18 cellular contexts compared by ENCODE assay signal in the genomic region with DNA sequence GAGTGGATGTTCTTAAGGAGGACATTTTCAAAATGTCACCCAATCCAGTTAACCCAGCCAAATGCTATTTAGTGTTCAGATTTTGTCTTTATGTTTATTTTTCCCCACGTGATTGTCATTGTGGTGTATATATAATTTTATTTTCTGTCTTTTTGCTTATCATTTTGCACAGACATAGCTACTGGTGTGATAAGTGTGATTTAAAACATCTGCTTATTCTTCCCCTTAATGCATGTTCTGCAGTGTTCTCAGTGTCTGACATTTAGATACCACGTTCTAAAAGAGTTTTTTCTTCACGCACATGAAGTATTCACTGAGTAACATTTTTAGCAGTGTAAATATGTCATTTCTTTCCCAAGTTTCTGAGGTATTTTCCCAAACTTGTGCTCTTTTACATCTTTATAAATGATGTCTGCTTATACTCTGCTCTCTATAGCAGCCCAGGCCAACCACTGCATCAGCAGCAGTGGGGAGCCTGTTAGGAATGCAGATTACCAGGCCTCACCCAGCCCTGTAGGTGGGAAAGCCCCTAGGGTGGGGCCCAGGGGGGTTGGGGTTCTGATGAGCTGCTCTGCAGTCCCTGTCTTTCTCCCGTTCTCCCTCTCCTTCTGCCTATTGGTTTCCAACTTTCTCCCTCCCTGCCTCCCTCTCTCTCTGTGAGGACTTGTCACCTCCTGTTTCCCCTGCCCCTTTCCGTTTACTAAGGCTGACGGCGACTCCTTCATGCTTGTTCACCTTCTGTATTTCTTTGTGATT. TPM values are rescaled to one million over a fixed set of nuclear protein-coding genes. Genes with fewer than 3 reads are reported as not detected.
DNase-seq lines count a peak whose midpoint lies in the region; ATAC-seq and TF ChIP-seq lines count a peak whose summit lies in the region.
"Had no signal": no experiment of that assay in that cellular context is flagged by ENCODE, and none has a peak within 500 bp of the region (broad histone marks: within the 10 kb centered on the region; RNA-seq: fewer than 3 reads in every experiment).

No MANE protein-coding gene starts in this region.

- no peak overlapping the region for H3K4me2 ChIP-seq in mammary epithelial cell (ENCODE audit: insufficient read depth, low read depth, low read length)
- H3K4me2 ChIP-seq: BLaER1 treated with 17β-estradiol and CSF1 and Interleukin-3, amounts not matched to agents 10 nM and 100 nM; PC-9 had no signal

- ATAC-seq in WTC11 = no peak
- ATAC-seq in lung (ENCODE audit: insufficient read depth, low FRiP score) = no peak
- ATAC-seq: HepG2 had no signal

- CTCF ChIA-PET in WTC11 (lab: Charles Lee) = no interaction called here
- CTCF ChIA-PET in mammary epithelial cell (lab: Charles Lee; ENCODE audit: low non-redundant PET) = no interaction called here

- DNase-seq in activated T-cell treated with anti-CD3 and anti-CD28 coated beads, Interleukin-2, amount 50 U/mL, for 24 hours = peak; percentile 2
- DNase-seq in activated T-cell treated with anti-CD3 and anti-CD28 coated beads, Interleukin-2, amount 50 U/mL, for 1 hour = no peak
- DNase-seq in WTC11 (ENCODE audit: low spot score) = no peak
- peak; percentile 14 for DNase-seq in lung (ENCODE audit: low spot score)
- DNase-seq in type B pancreatic cell (ENCODE audit: extremely low spot score, unreplicated experiment) = peak; percentile 34
- DNase-seq in NCI-H526 (lab: John Stamatoyannopoulos, UW) = no peak
- no peak for DNase-seq in mammary epithelial cell
- no peak for DNase-seq in SIG-M5 treated with dmso at 0.1 percent for 504 hours (lab: John Stamatoyannopoulos, UW; ENCODE audit: unreplicated experiment)
- DNase-seq: CD8-positive, alpha-beta memory T cell; GF-D8; HFFc6; KG1; NCI-H1417 treated with DMSO at 0.1 percent for 48 hours; NCI-H1930; NCI-H2171; PC-9 had no signal

- no peak overlapping the region for H3K9ac ChIP-seq in mammary epithelial cell (ENCODE audit: insufficient read depth, low read length)
- H3K9ac ChIP-seq: BLaER1 treated with 17β-estradiol and CSF1 and Interleukin-3, amounts not matched to agents 10 nM and 100 nM had no signal

- dilution Hi-C loops in mammary epithelial cell (cut with HindIII; ENCODE audit: low sequenced_read_pairs) = no loop called here

- H3K9me3 ChIP-seq in lung (ENCODE audit: control insufficient read depth in 2 of 2, insufficient read depth in 1 of 2, low read length in 1 of 2) = no peaks in the 10 kb centered on the region
- no peaks in the 10 kb centered on the region for H3K9me3 ChIP-seq in mammary epithelial cell (replicated peaks; ENCODE audit: insufficient read depth, low read length)
- H3K9me3 ChIP-seq: BLaER1 treated with 17β-estradiol and CSF1 and Interleukin-3, amounts not matched to agents 10 nM and 100 nM had no signal

- H3K4me3 Mint-ChIP-seq in activated T-cell treated with anti-CD3 and anti-CD28 coated beads, Interleukin-2, amount 50 U/mL, for 24 hours = no peak overlapping the region
- H3K4me3 Mint-ChIP-seq in WTC11 (no peak overlapping the region), type B pancreatic cell (no peak overlapping the region)
- H3K4me3 Mint-ChIP-seq: CD8-positive, alpha-beta memory T cell; HFFc6 had no signal

- POLR2A ChIA-PET in WTC11 (lab: Charles Lee) = no interaction called here

- H3K27me3 ChIP-seq in lung (ENCODE audit: control insufficient read depth, insufficient read depth) (no peaks in the 10 kb centered on the region), mammary epithelial cell (ENCODE audit: insufficient read depth, low read length) (no peaks in the 10 kb centered on the region)
- H3K27me3 ChIP-seq: BLaER1 treated with 17β-estradiol and CSF1 and Interleukin-3, amounts not matched to agents 10 nM and 100 nM had no signal

- intact Hi-C loops in mammary epithelial cell (cut with micrococcal nuclease) = no loop called here

- H4K20me1 ChIP-seq in mammary epithelial cell (ENCODE audit: insufficient read depth, low read length) = no peaks in the 10 kb centered on the region

- no peak overlapping the region for H3K27ac ChIP-seq in lung (ENCODE audit: low read depth in 1 of 2, low read length in 1 of 2)
- no peak overlapping the region for H3K27ac ChIP-seq in mammary epithelial cell (ENCODE audit: insufficient read depth, low read depth, low read length)
- H3K27ac ChIP-seq: BLaER1 treated with 17β-estradiol and CSF1 and Interleukin-3, amounts not matched to agents 10 nM and 100 nM; PC-9 had no signal

- TF ChIP-seq CTCF in WTC11 (IDR thresholded peaks at IDR 0.05) = no peak
- no peak for TF ChIP-seq CTCF in lung (IDR thresholded peaks at IDR 0.05; ENCODE audit: control extremely low read depth, extremely low read depth)
- no peak for TF ChIP-seq CTCF in type B pancreatic cell (conservative IDR thresholded peaks at IDR 0.05)
- TF ChIP-seq CTCF in mammary epithelial cell (conservative IDR thresholded peaks at IDR 0.05 in 1 of 2, IDR thresholded peaks at IDR 0.05 in 1 of 2; ENCODE audit: extremely low read depth in 1 of 2, insufficient read depth in 1 of 2, low read depth in 1 of 2, low read length in 2 of 2) = no peak

- H3K36me3 ChIP-seq in lung (ENCODE audit: control insufficient read depth in 2 of 2, insufficient read depth in 2 of 2, low read length in 2 of 2) = no peaks in the 10 kb centered on the region
- no peaks in the 10 kb centered on the region for H3K36me3 ChIP-seq in mammary epithelial cell (ENCODE audit: insufficient read depth, low read length)
- H3K36me3 ChIP-seq: BLaER1 treated with 17β-estradiol and CSF1 and Interleukin-3, amounts not matched to agents 10 nM and 100 nM had no signal

- WGBS in lung, 2 donors = 76 to 84% methylated on average over 7 of the region's 7 CpGs
- 81% methylated on average over 5 of the region's 7 CpGs for WGBS in mammary epithelial cell (ENCODE audit: low coverage, missing lambda C conversion rate)

- no TSS peak for BruUV-seq in mammary epithelial cell (replicated peaks; lab: Mats Ljungman, UMichigan)

- H3K4me1 Mint-ChIP-seq in activated T-cell treated with anti-CD3 and anti-CD28 coated beads, Interleukin-2, amount 50 U/mL, for 24 hours (ENCODE audit: low read depth) = no peaks in the 10 kb centered on the region
- H3K4me1 Mint-ChIP-seq in WTC11 (peaks cover 31% of the 10 kb centered on the region), type B pancreatic cell (ENCODE audit: unreplicated experiment) (no peaks in the 10 kb centered on the region)
- H3K4me1 Mint-ChIP-seq: CD8-positive, alpha-beta memory T cell had no signal

- H3K4me1 ChIP-seq in lung (ENCODE audit: control insufficient read depth in 2 of 2, insufficient read depth in 2 of 2, low read length in 2 of 2) (no peaks in the 10 kb centered on the region), mammary epithelial cell (ENCODE audit: insufficient read depth, low read length) (no peaks in the 10 kb centered on the region)
- H3K4me1 ChIP-seq: BLaER1 treated with 17β-estradiol and CSF1 and Interleukin-3, amounts not matched to agents 10 nM and 100 nM had no signal

- no peaks in the 10 kb centered on the region for H3K27me3 Mint-ChIP-seq in activated T-cell treated with anti-CD3 and anti-CD28 coated beads, Interleukin-2, amount 50 U/mL, for 24 hours
- H3K27me3 Mint-ChIP-seq in WTC11 (ENCODE audit: low read depth) (no peaks in the 10 kb centered on the region), type B pancreatic cell (no peaks in the 10 kb centered on the region)

- in situ Hi-C loops in mammary epithelial cell (cut with MboI; ENCODE audit: low sequenced_read_pairs in 2 of 2) = no loop called here

- H2AFZ ChIP-seq in mammary epithelial cell (ENCODE audit: low read depth, low read length) = no peak overlapping the region
- H2AFZ ChIP-seq: PC-9 had no signal

- no peak overlapping the region for H3K27ac Mint-ChIP-seq in activated T-cell treated with anti-CD3 and anti-CD28 coated beads, Interleukin-2, amount 50 U/mL, for 24 hours
- H3K27ac Mint-ChIP-seq in WTC11 (peak overlapping the region; percentile 30; the same call in 1 of the 2 replicates), type B pancreatic cell (no peak overlapping the region)
- H3K27ac Mint-ChIP-seq: HFFc6 had no signal

- H3K4me3 ChIP-seq in lung (no peak overlapping the region), mammary epithelial cell (replicated peaks in 1 of 3; ENCODE audit: insufficient read depth in 1 of 3, low read depth in 2 of 3, low read length in 3 of 3) (no peak overlapping the region)
- H3K4me3 ChIP-seq: BLaER1 treated with 17β-estradiol and CSF1 and Interleukin-3, amounts not matched to agents 10 nM and 100 nM; PC-9 had no signal

- H3K79me2 ChIP-seq in mammary epithelial cell (ENCODE audit: insufficient read depth, low read length) = no peaks in the 10 kb centered on the region

- no peaks in the 10 kb centered on the region for H3K9me3 Mint-ChIP-seq in activated T-cell treated with anti-CD3 and anti-CD28 coated beads, Interleukin-2, amount 50 U/mL, for 24 hours
- H3K9me3 Mint-ChIP-seq in WTC11 (no peaks in the 10 kb centered on the region), type B pancreatic cell (no peaks in the 10 kb centered on the region)
- H3K9me3 Mint-ChIP-seq: CD8-positive, alpha-beta memory T cell; HFFc6 had no signal

- H3K36me3 Mint-ChIP-seq in activated T-cell treated with anti-CD3 and anti-CD28 coated beads, Interleukin-2, amount 50 U/mL, for 24 hours (ENCODE audit: low read depth) = no peaks in the 10 kb centered on the region
- H3K36me3 Mint-ChIP-seq in WTC11 = peaks cover under 1% of the 10 kb centered on the region; the same call in 1 of the 2 replicates
- H3K36me3 Mint-ChIP-seq in type B pancreatic cell = no peaks in the 10 kb centered on the region
- H3K36me3 Mint-ChIP-seq: CD8-positive, alpha-beta memory T cell had no signal

RNA-seq across cellular contexts. Expression of gene ADCY1, which starts 20.8 kb away (rescaled TPM):
- 25.6 to 29.0 TPM (median 26.4 TPM) in 3 replicates for total RNA-seq in WTC11 (2021)
- 1 to 10 TPM in 1 of 2 donors, under 1 TPM in 1; 0.34 to 1.8 TPM for total RNA-seq in lung
- polyA plus RNA-seq in lung = under 1 TPM; 0.14 to 0.22 TPM
- total RNA-seq in type B pancreatic cell (ENCODE audit: low replicate concordance) = 19.0 and 25.1 TPM in 2 replicates
- 1 to 10 TPM; 3.5 to 8.0 TPM for total RNA-seq in mammary epithelial cell
- polyA plus RNA-seq in mammary epithelial cell = 4.2 TPM
- polyA minus RNA-seq in mammary epithelial cell = 31.1 TPM
- total RNA-seq: PC-9 had no signal
- polyA plus RNA-seq: CD8-positive, alpha-beta memory T cell had no signal

Comparison
In these comparisons a context has a peak if more than half of its experiments do, and no peak if none do; other contexts are left out.
1. DNase-seq: peak in activated T-cell treated with anti-CD3 and anti-CD28 coated beads, Interleukin-2, amount 50 U/mL, for 24 hours (single experiment), lung (single experiment) and type B pancreatic cell (single experiment); none in activated T-cell treated with anti-CD3 and anti-CD28 coated beads, Interleukin-2, amount 50 U/mL, for 1 hour (single experiment), WTC11 (single experiment), NCI-H526 (0 of 2), mammary epithelial cell (single experiment) and SIG-M5 treated with dmso at 0.1 percent for 504 hours (single experiment).